Comparison of ENCODE assay signal across 14 cellular contexts in genomic region chr15:29472901-29473423, GRCh38.
A peak's percentile ranks its signal among the peaks of the same experiment; 100 is the strongest.
DNase-seq lines count a peak whose midpoint lies in the region; ATAC-seq and TF ChIP-seq lines count a peak whose summit lies in the region.
"Had no signal": no experiment of that assay in that cellular context is flagged by ENCODE, and none has a peak within 500 bp of the region (broad histone marks: within the 10 kb centered on the region; RNA-seq: fewer than 3 reads in every experiment).

No MANE protein-coding gene starts in this region.

- no peaks in the 10 kb centered on the region for H3K4me1 Mint-ChIP-seq in osteocyte (ENCODE audit: unreplicated experiment)
- H3K4me1 Mint-ChIP-seq: CD14-positive monocyte had no signal

- no peaks in the 10 kb centered on the region for H3K36me3 Mint-ChIP-seq in osteocyte (ENCODE audit: unreplicated experiment)
- H3K36me3 Mint-ChIP-seq: CD14-positive monocyte; CD8-positive, alpha-beta T cell had no signal

- peak; percentile 21 for DNase-seq in DMS53 (lab: John Stamatoyannopoulos, UW)
- DNase-seq in DMS53 treated with DMSO at 0.1 percent for 48 hours (lab: John Stamatoyannopoulos, UW; ENCODE audit: unreplicated experiment), result no peak
- DNase-seq in islet precursor cell, result peak; percentile 28
- DNase-seq in osteocyte (ENCODE audit: extremely low spot score, unreplicated experiment), result peak; percentile 30
- DNase-seq in mesenteric fat pad (ENCODE audit: low spot score), result no peak
- no peak for DNase-seq in SHP77 treated with DMSO at 0.1 percent for 48 hours (lab: John Stamatoyannopoulos, UW)
- DNase-seq: CD8-positive, alpha-beta T cell; COR-L47; DMS153; GF-D8; GM23248 had no signal

- peaks cover 4% of the 10 kb centered on the region for H3K27me3 Mint-ChIP-seq in osteocyte (ENCODE audit: unreplicated experiment)

- ATAC-seq in GM18498 (IDR thresholded peaks at IDR 0.05; ENCODE audit: unreplicated experiment), result no peak
- ATAC-seq: CD8-positive, alpha-beta T cell; HCT116 had no signal

- no peak for TF ChIP-seq CTCF in osteocyte (IDR thresholded peaks at IDR 0.05)

- H3K9me3 Mint-ChIP-seq in osteocyte (ENCODE audit: unreplicated experiment), result no peaks in the 10 kb centered on the region
- H3K9me3 Mint-ChIP-seq: CD8-positive, alpha-beta T cell had no signal

- no peak overlapping the region for H3K27ac Mint-ChIP-seq in osteocyte (ENCODE audit: unreplicated experiment)
- H3K27ac Mint-ChIP-seq: CD14-positive monocyte; CD8-positive, alpha-beta T cell had no signal

- no peak overlapping the region for H3K4me3 Mint-ChIP-seq in osteocyte (ENCODE audit: unreplicated experiment)
- H3K4me3 Mint-ChIP-seq: CD14-positive monocyte; CD8-positive, alpha-beta T cell had no signal

Comparison
In these comparisons a context has a peak if more than half of its experiments do, and no peak if none do; other contexts are left out.
1. DNase-seq: peak in DMS53 (single experiment), islet precursor cell (single experiment) and osteocyte (single experiment); none in DMS53 treated with DMSO at 0.1 percent for 48 hours (single experiment), mesenteric fat pad (single experiment) and SHP77 treated with DMSO at 0.1 percent for 48 hours (single experiment).